ENCODE assay signal across 17 cellular contexts in the genomic region with DNA sequence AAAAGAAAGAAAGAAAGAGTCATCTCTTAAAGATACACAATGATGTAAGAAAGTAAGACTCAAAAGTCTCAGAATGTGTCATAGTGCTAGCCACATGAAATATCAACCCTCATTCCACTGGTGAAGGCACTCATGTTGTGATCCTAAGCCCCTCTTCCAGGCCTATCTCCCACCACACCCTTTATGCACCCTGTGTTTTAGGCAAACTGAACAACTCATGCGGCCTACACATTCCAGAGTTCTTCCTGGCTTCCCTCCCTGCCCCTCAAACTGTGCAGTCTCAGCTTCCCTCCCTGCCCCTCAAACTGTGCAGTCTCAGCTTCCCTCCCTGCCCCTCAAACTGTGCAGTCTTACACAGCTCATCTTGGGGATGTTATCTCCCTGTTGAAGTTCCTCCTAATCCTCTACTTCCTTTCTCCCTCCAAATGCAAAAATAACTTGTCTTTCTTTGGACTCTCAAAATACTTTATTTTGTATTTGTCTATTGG.
DNase-seq lines count a peak whose midpoint lies in the region; ATAC-seq and TF ChIP-seq lines count a peak whose summit lies in the region.
"Had no signal": no experiment of that assay in that cellular context is flagged by ENCODE, and none has a peak within 500 bp of the region (broad histone marks: within the 10 kb centered on the region; RNA-seq: fewer than 3 reads in every experiment).

No MANE protein-coding gene starts in this region.

- intact Hi-C loops in uterus (cut with DNase I; ENCODE audit: low total_unique reads) = no loop called here

- peak; percentile 61 to 90 for ATAC-seq in activated naive CD4-positive, alpha-beta T cell treated with anti-CD3 and anti-CD28 coated beads, Interleukin-2, amount 50 U/mL, for 72 hours
- peak; percentile 58 for ATAC-seq in stimulated activated naive CD8-positive, alpha-beta T cell treated with anti-CD3 and anti-CD28 coated beads, Interleukin-15, Interleukin-2, amounts not matched to agents 100 U/mL and 50 U/mL, for 24 hours
- ATAC-seq: lower lobe of right lung had no signal

- no peaks in the 10 kb centered on the region for H3K36me3 ChIP-seq in SJSA1
- no peaks in the 10 kb centered on the region for H3K36me3 ChIP-seq in uterus
- H3K36me3 ChIP-seq: lower lobe of right lung, stomach had no signal

- H3K4me3 ChIP-seq in SJSA1 (no peak overlapping the region), fibroblast of villous mesenchyme (ENCODE audit: low read depth, low read length) (no peak overlapping the region), uterus (no peak overlapping the region)
- H3K4me3 ChIP-seq: lower lobe of right lung, skin epidermis, stomach had no signal

- H3K36me3 Mint-ChIP-seq in activated naive CD4-positive, alpha-beta T cell treated with anti-CD3 and anti-CD28 coated beads, Interleukin-2, amount 50 U/mL, for 72 hours = no peaks in the 10 kb centered on the region
- H3K36me3 Mint-ChIP-seq in activated naive CD4-positive, alpha-beta T cell treated with anti-CD3 and anti-CD28 coated beads, Interleukin-2, amount 10 ng/mL, durations not matched to agents 7 days and 5 days = no peaks in the 10 kb centered on the region
- H3K36me3 Mint-ChIP-seq: brain had no signal

- H3K4me1 Mint-ChIP-seq in activated naive CD4-positive, alpha-beta T cell treated with anti-CD3 and anti-CD28 coated beads, Interleukin-2, amount 10 ng/mL, durations not matched to agents 7 days and 5 days = no peaks in the 10 kb centered on the region

- peaks cover 0 to 10% of the 10 kb centered on the region in 2 donors for H3K9me3 Mint-ChIP-seq in activated naive CD4-positive, alpha-beta T cell treated with anti-CD3 and anti-CD28 coated beads, Interleukin-2, amount 50 U/mL, for 72 hours
- H3K9me3 Mint-ChIP-seq in activated naive CD4-positive, alpha-beta T cell treated with anti-CD3 and anti-CD28 coated beads, Interleukin-2, amount 10 ng/mL, durations not matched to agents 7 days and 5 days = no peaks in the 10 kb centered on the region

- no peaks in the 10 kb centered on the region for H3K27me3 ChIP-seq in SJSA1 (replicated peaks)
- H3K27me3 ChIP-seq in uterus = no peaks in the 10 kb centered on the region
- H3K27me3 ChIP-seq: stomach had no signal

- no peak for TF ChIP-seq CTCF in fibroblast of villous mesenchyme (IDR thresholded peaks at IDR 0.05; ENCODE audit: insufficient read depth, low read depth, low read length)
- TF ChIP-seq CTCF in uterus (IDR thresholded peaks at IDR 0.05) = no peak

- CTCF ChIA-PET in activated naive CD4-positive, alpha-beta T cell treated with anti-CD3 and anti-CD28 coated beads, Interleukin-2, amount 10 ng/mL, durations not matched to agents 7 days and 5 days (lab: Charles Lee) = no interaction called here

- peak overlapping the region in 1 of 2 donors; percentile 39 for H3K27ac Mint-ChIP-seq in activated naive CD4-positive, alpha-beta T cell treated with anti-CD3 and anti-CD28 coated beads, Interleukin-2, amount 50 U/mL, for 72 hours
- no peak overlapping the region for H3K27ac Mint-ChIP-seq in activated naive CD4-positive, alpha-beta T cell treated with anti-CD3 and anti-CD28 coated beads, Interleukin-2, amount 10 ng/mL, durations not matched to agents 7 days and 5 days
- H3K27ac Mint-ChIP-seq: activated CD4-positive, alpha-beta memory T cell treated with anti-CD3 and anti-CD28 coated beads, Interleukin-2, amount 10 ng/mL, durations not matched to agents 7 days and 5 days had no signal

- H3K9me3 ChIP-seq in SJSA1 (replicated peaks) (no peaks in the 10 kb centered on the region), uterus (no peaks in the 10 kb centered on the region)
- H3K9me3 ChIP-seq: lower lobe of right lung, stomach had no signal

- no peak for DNase-seq in activated naive CD4-positive, alpha-beta T cell treated with anti-CD3 and anti-CD28 coated beads, Interleukin-2, amount 50 U/mL, for 72 hours (ENCODE audit: low spot score in 2 of 2)
- DNase-seq in activated naive CD4-positive, alpha-beta T cell treated with anti-CD3 and anti-CD28 coated beads, Interleukin-2, amount 10 ng/mL, durations not matched to agents 7 days and 5 days = no peak
- DNase-seq in SJSA1 (ENCODE audit: low read depth in 1 of 2, low spot score in 2 of 2) (peak in 1 of 2 experiments; percentile 22), fibroblast of villous mesenchyme (ENCODE audit: low read depth) (peak; percentile 79), uterus (no peak), DMS153 treated with DMSO at 0.1 percent for 48 hours (lab: John Stamatoyannopoulos, UW; ENCODE audit: unreplicated experiment) (no peak), occipital lobe (lab: John Stamatoyannopoulos, UW) (no peak)
- no peak for DNase-seq in stimulated activated naive CD8-positive, alpha-beta T cell treated with anti-CD3 and anti-CD28 coated beads, Interleukin-15, Interleukin-2, amounts not matched to agents 100 U/mL and 50 U/mL, for 24 hours
- DNase-seq: activated CD4-positive, alpha-beta memory T cell treated with anti-CD3 and anti-CD28 coated beads, Interleukin-2, amount 10 ng/mL, durations not matched to agents 7 days and 5 days; activated effector memory CD4-positive, alpha-beta T cell treated with anti-CD3 and anti-CD28 coated beads, Interleukin-2, amount 50 U/mL, for 16 hours; lower lobe of right lung; NCI-H1092; SHP77; stomach; T-helper 9 cell had no signal

- no peak overlapping the region for H3K4me3 Mint-ChIP-seq in activated naive CD4-positive, alpha-beta T cell treated with anti-CD3 and anti-CD28 coated beads, Interleukin-2, amount 10 ng/mL, durations not matched to agents 7 days and 5 days
- H3K4me3 Mint-ChIP-seq: activated CD4-positive, alpha-beta memory T cell treated with anti-CD3 and anti-CD28 coated beads, Interleukin-2, amount 10 ng/mL, durations not matched to agents 7 days and 5 days; brain had no signal

- no peak for TF ChIP-seq POLR2A in uterus (IDR thresholded peaks at IDR 0.05)

- H3K4me1 ChIP-seq in SJSA1 (replicated peaks) (peaks cover 31% of the 10 kb centered on the region), uterus (no peaks in the 10 kb centered on the region)

- H3K27ac ChIP-seq in SJSA1 (peak overlapping the region; percentile 25; the same call in 1 of the 2 replicates), uterus (no peak overlapping the region)
- H3K27ac ChIP-seq: lower lobe of right lung, skin epidermis, stomach had no signal

- no peaks in the 10 kb centered on the region for H3K27me3 Mint-ChIP-seq in activated naive CD4-positive, alpha-beta T cell treated with anti-CD3 and anti-CD28 coated beads, Interleukin-2, amount 10 ng/mL, durations not matched to agents 7 days and 5 days
- H3K27me3 Mint-ChIP-seq: brain had no signal
